ENCODE assay signal across 29 cellular contexts in genomic region chr4:99986792-99987191, GRCh38. TPM values are rescaled to one million over a fixed set of nuclear protein-coding genes. Genes with fewer than 3 reads are reported as not detected.
DNase-seq lines count a peak whose midpoint lies in the region; ATAC-seq and TF ChIP-seq lines count a peak whose summit lies in the region.
"Had no signal": no experiment of that assay in that cellular context is flagged by ENCODE, and none has a peak within 500 bp of the region (broad histone marks: within the 10 kb centered on the region; RNA-seq: fewer than 3 reads in every experiment).

No MANE protein-coding gene starts in this region.

- H3K9me3 ChIP-seq in MM.1S (replicated peaks; ENCODE audit: insufficient read depth, low read length) = no peaks in the 10 kb centered on the region
- H3K9me3 ChIP-seq: mucosa of descending colon, pancreas, thoracic aorta, vagina had no signal

- H3K4me1 ChIP-seq in MM.1S (ENCODE audit: low read length) (peaks cover 28% of the 10 kb centered on the region), foreskin keratinocyte (no peaks in the 10 kb centered on the region)
- H3K4me1 ChIP-seq: pancreas, vagina had no signal

- H3K4me2 ChIP-seq in MM.1S (ENCODE audit: low read depth, low read length) = peak overlapping the region; percentile 38; the same call in 1 of the 2 replicates

- BruUV-seq in MCF 10A (replicated peaks; lab: Mats Ljungman, UMichigan) = no TSS peak

- POLR2A ChIA-PET in MCF 10A (lab: Yijun Ruan, JAX) = no interaction called here

- no peaks in the 10 kb centered on the region for H3K79me2 ChIP-seq in MM.1S (ENCODE audit: low read length)

- H3K36me3 Mint-ChIP-seq in MCF 10A (ENCODE audit: insufficient read depth, unreplicated experiment) = no peaks in the 10 kb centered on the region
- H3K36me3 Mint-ChIP-seq: brain had no signal

- peaks cover 12% of the 10 kb centered on the region for H3F3A ChIP-seq in MM.1S (ENCODE audit: insufficient read depth, low read length)

- no peaks in the 10 kb centered on the region for H3K27me3 ChIP-seq in MM.1S (replicated peaks; ENCODE audit: insufficient read depth, low read length)
- no peaks in the 10 kb centered on the region for H3K27me3 ChIP-seq in foreskin keratinocyte
- H3K27me3 ChIP-seq: pancreas, vagina had no signal

- H3K9me2 ChIP-seq in MM.1S (replicated peaks; ENCODE audit: insufficient read depth, low read length) = no peaks in the 10 kb centered on the region

- H3K4me1 Mint-ChIP-seq in MCF 10A (ENCODE audit: insufficient read depth, unreplicated experiment) = no peaks in the 10 kb centered on the region
- H3K4me1 Mint-ChIP-seq: activated CD4-positive, alpha-beta T cell treated with anti-CD3 and anti-CD28 coated beads for 36 hours; nephron progenitor cell had no signal

- TF ChIP-seq CTCF in MM.1S (IDR thresholded peaks at IDR 0.05; ENCODE audit: low read length) = no peak
- no peak for TF ChIP-seq CTCF in MCF 10A (IDR thresholded peaks at IDR 0.05; ENCODE audit: unreplicated experiment)
- TF ChIP-seq CTCF in foreskin keratinocyte (conservative IDR thresholded peaks at IDR 0.05) = no peak

- no peak overlapping the region for H2AFZ ChIP-seq in MM.1S (ENCODE audit: low read length)

- H3K9me3 Mint-ChIP-seq in MCF 10A (ENCODE audit: unreplicated experiment) = no peaks in the 10 kb centered on the region
- H3K9me3 Mint-ChIP-seq: activated T-cell treated with anti-CD3 and anti-CD28 coated beads, Interleukin-2, amount 50 U/mL, for 24 hours; nephron progenitor cell had no signal

- H3K36me3 ChIP-seq in MM.1S (replicated peaks; ENCODE audit: insufficient read depth, low read length) = no peaks in the 10 kb centered on the region
- H3K36me3 ChIP-seq: pancreas, thoracic aorta, vagina had no signal

- no peak overlapping the region for H3K9ac ChIP-seq in MM.1S (ENCODE audit: low read length)

- no peak overlapping the region for H3K4me3 ChIP-seq in MM.1S (ENCODE audit: low read length)
- H3K4me3 ChIP-seq: lung, mucosa of descending colon, pancreas, SK-N-MC, thoracic aorta, vagina had no signal

- H3K4me3 Mint-ChIP-seq in MCF 10A (ENCODE audit: unreplicated experiment) = no peak overlapping the region
- H3K4me3 Mint-ChIP-seq: activated CD4-positive, alpha-beta T cell treated with anti-CD3 and anti-CD28 coated beads for 36 hours; activated T-cell treated with anti-CD3 and anti-CD28 coated beads, Interleukin-2, amount 50 U/mL, for 24 hours; brain; nephron progenitor cell had no signal

- CTCF ChIA-PET in MCF 10A (lab: Yijun Ruan, JAX) = interaction anchor here (0.6 kb wide), 1 partner anchor 12 kb away, joined by 3 read pairs; no protein-coding TSS in a partner anchor

- no peak overlapping the region for H3K27ac Mint-ChIP-seq in MCF 10A (ENCODE audit: low read depth, unreplicated experiment)
- H3K27ac Mint-ChIP-seq: activated CD4-positive, alpha-beta T cell treated with anti-CD3 and anti-CD28 coated beads for 36 hours; activated T-cell treated with anti-CD3 and anti-CD28 coated beads, Interleukin-2, amount 50 U/mL, for 24 hours; brain; nephron progenitor cell had no signal

- no peak overlapping the region for H3K27ac ChIP-seq in MM.1S (ENCODE audit: low read length)
- no peak overlapping the region for H3K27ac ChIP-seq in foreskin keratinocyte
- H3K27ac ChIP-seq: HL-60, pancreas, SK-N-MC, thoracic aorta, vagina had no signal

- no peaks in the 10 kb centered on the region for H3K27me3 Mint-ChIP-seq in MCF 10A (ENCODE audit: insufficient read depth, unreplicated experiment)

- no peaks in the 10 kb centered on the region for H4K20me1 ChIP-seq in MM.1S (ENCODE audit: insufficient read depth, low read length)

- ATAC-seq in GM18873 (IDR thresholded peaks at IDR 0.05; ENCODE audit: low FRiP score, unreplicated experiment) = peak; percentile 44
- ATAC-seq in GM21529 (IDR thresholded peaks at IDR 0.05; ENCODE audit: unreplicated experiment) = peak; percentile 52
- ATAC-seq in HG03039 (IDR thresholded peaks at IDR 0.05; ENCODE audit: unreplicated experiment) = peak; percentile 39
- no peak for ATAC-seq in foreskin keratinocyte
- ATAC-seq: activated CD4-positive, alpha-beta T cell treated with anti-CD3 and anti-CD28 coated beads for 36 hours; HepG2; mucosa of descending colon; pancreas; stimulated activated naive CD8-positive, alpha-beta T cell treated with anti-CD3 and anti-CD28 coated beads, Interleukin-15, Interleukin-2, amounts not matched to agents 100 U/mL and 50 U/mL, for 24 hours had no signal

- intact Hi-C loops in MCF 10A (cut with micrococcal nuclease) = no loop called here

- DNase-seq in MM.1S (peak; percentile 57), MCF 10A (ENCODE audit: unreplicated experiment) (no peak), NCI-H1092 treated with DMSO at 0.1 percent for 48 hours (lab: John Stamatoyannopoulos, UW) (no peak), NCI-H2081 (lab: John Stamatoyannopoulos, UW) (no peak), foreskin keratinocyte (no peak)
- DNase-seq: activated CD4-positive, alpha-beta T cell treated with anti-CD3 and anti-CD28 coated beads for 36 hours; activated naive CD4-positive, alpha-beta T cell; activated T-cell treated with anti-CD3 and anti-CD28 coated beads, Interleukin-2, amount 50 U/mL, for 24 hours; C1 segment of cervical spinal cord; Calu3; mucosa of descending colon; NCI-H1048; NCI-H187 treated with DMSO at 0.1 percent for 48 hours; NCI-H226; nephron progenitor cell; pancreas; RPMI8226; stimulated activated naive CD8-positive, alpha-beta T cell treated with anti-CD3 and anti-CD28 coated beads, Interleukin-15, Interleukin-2, amounts not matched to agents 100 U/mL and 50 U/mL, for 24 hours; T-helper 2 cell had no signal

RNA-seq across cellular contexts. Expression of gene H2AZ1, which starts 36.7 kb away (rescaled TPM):
- total RNA-seq in MCF 10A (2022) (264 and 298 TPM in 2 replicates), foreskin keratinocyte (868 and 948 TPM in 2 replicates)
- polyA plus RNA-seq in foreskin keratinocyte = 1,114 and 1,268 TPM in 2 replicates

RNA-seq across cellular contexts. Expression of gene DNAJB14, which starts 40.4 kb away (rescaled TPM):
- total RNA-seq in MCF 10A (2022) (50.2 and 54.5 TPM in 2 replicates), foreskin keratinocyte (21.7 and 22.3 TPM in 2 replicates)
- polyA plus RNA-seq in foreskin keratinocyte = 4.0 and 5.4 TPM in 2 replicates
